In the genomic region with DNA sequence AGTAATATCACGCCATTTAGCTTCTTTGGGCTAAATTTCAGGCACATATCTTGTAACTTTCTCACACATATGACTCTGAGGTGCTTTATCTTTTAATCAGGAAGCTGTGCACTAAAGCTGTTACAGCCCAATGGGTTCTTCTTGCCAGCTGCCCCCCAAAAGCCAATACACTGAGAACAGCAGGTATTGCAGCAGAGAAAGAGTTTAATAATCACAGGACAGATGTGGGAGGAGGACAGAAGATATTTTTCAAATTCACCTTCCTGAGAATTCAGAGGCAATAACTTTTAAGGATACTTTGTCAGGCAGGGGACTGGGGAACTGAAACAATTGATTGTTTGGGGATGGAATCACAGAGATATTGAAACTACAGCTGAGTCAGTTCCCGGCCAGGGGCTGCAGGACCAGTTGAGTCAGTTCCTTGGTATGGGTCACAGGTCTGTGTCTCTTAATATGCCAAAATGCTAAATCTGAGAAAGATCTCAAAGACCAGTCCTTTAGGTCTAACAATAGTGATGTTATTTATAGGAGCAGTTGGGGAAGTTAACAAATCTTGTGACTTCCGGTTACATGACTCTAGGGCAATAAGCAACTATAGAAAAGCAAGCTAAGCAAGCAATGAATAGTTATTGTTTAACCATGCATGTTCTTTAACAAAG, we compare ENCODE assay signal across 12 cellular contexts. TPM values are rescaled to one million over a fixed set of nuclear protein-coding genes. Genes with fewer than 3 reads are reported as not detected.
DNase-seq lines count a peak whose midpoint lies in the region; ATAC-seq and TF ChIP-seq lines count a peak whose summit lies in the region.
"Had no signal": no experiment of that assay in that cellular context is flagged by ENCODE, and none has a peak within 500 bp of the region (broad histone marks: within the 10 kb centered on the region; RNA-seq: fewer than 3 reads in every experiment).

No MANE protein-coding gene starts in this region.

- TF ChIP-seq CTCF in GM12865 (IDR thresholded peaks at IDR 0.05; ENCODE audit: insufficient read depth, low read depth, low read length, missing control alignments): no peak
- no peak for TF ChIP-seq CTCF in right lobe of liver (IDR thresholded peaks at IDR 0.05)
- no peak for TF ChIP-seq CTCF in sigmoid colon (IDR thresholded peaks at IDR 0.05)

- H3K4me1 ChIP-seq in right lobe of liver (no peaks in the 10 kb centered on the region), sigmoid colon (no peaks in the 10 kb centered on the region)
- H3K4me1 ChIP-seq: tibial nerve had no signal

- in situ Hi-C loops in KBM-7 (cut with MboI; ENCODE audit: low pct_unique_long_range_greater_than_20kb, low sequenced_read_pairs): no loop called here

- no peak overlapping the region for H3K27ac ChIP-seq in right lobe of liver
- no peak overlapping the region for H3K27ac ChIP-seq in sigmoid colon
- H3K27ac ChIP-seq: epithelial cell of prostate, tibial nerve had no signal

- no peaks in the 10 kb centered on the region for H3K36me3 ChIP-seq in right lobe of liver
- H3K36me3 ChIP-seq in sigmoid colon: no peaks in the 10 kb centered on the region
- H3K36me3 ChIP-seq: tibial nerve had no signal

- H3K4me3 ChIP-seq in GM12865 (ENCODE audit: low read depth, low read length) (no peak overlapping the region), right lobe of liver (no peak overlapping the region), sigmoid colon (no peak overlapping the region)
- H3K4me3 ChIP-seq: tibial nerve had no signal

- TF ChIP-seq EP300 in sigmoid colon (IDR thresholded peaks at IDR 0.05): no peak

- DNase-seq in GM12865 (ENCODE audit: low read depth): peak; percentile 18
- DNase-seq in KBM-7: peak; percentile 1
- DNase-seq in right lobe of liver: no peak
- DNase-seq in NCI-H510A treated with DMSO at 0.1 percent for 48 hours (lab: John Stamatoyannopoulos, UW): no peak
- no peak for DNase-seq in activated CD4-positive, alpha-beta T cell treated with anti-CD3 and anti-CD28 coated beads for 48 hours
- no peak for DNase-seq in sigmoid colon
- DNase-seq: CD8-positive, alpha-beta T cell; NCI-H446 had no signal

- no peak for TF ChIP-seq POLR2A in right lobe of liver (IDR thresholded peaks at IDR 0.05)
- no peak for TF ChIP-seq POLR2A in sigmoid colon (IDR thresholded peaks at IDR 0.05)

- WGBS in right lobe of liver (ENCODE audit: insufficient coverage, low coverage, low lambda C conversion rate, missing lambda C conversion rate): 53% methylated on average over 2 of the region's 3 CpGs
- WGBS in sigmoid colon, 2 donors: 55 to 75% methylated on average over 3 of the region's 3 CpGs

- H3K9me3 ChIP-seq in right lobe of liver: no peaks in the 10 kb centered on the region
- peaks cover 0 to 5% (median 3%) of the 10 kb centered on the region in 4 donors for H3K9me3 ChIP-seq in sigmoid colon

- ATAC-seq in GM19328 (IDR thresholded peaks at IDR 0.05; ENCODE audit: unreplicated experiment): peak; percentile 41
- ATAC-seq in HG02852 (IDR thresholded peaks at IDR 0.05; ENCODE audit: unreplicated experiment): peak; percentile 77
- no peak for ATAC-seq in right lobe of liver
- ATAC-seq: CD8-positive, alpha-beta T cell had no signal

- intact Hi-C loops in right lobe of liver (cut with DNase I): no loop called here
- intact Hi-C loops in sigmoid colon (cut with DNase I): no loop called here

- H3K27me3 ChIP-seq in right lobe of liver (no peaks in the 10 kb centered on the region), sigmoid colon (no peaks in the 10 kb centered on the region)
- H3K27me3 ChIP-seq: tibial nerve had no signal

RNA-seq across cellular contexts. Expression of a gene that starts 28.1 kb away (rescaled TPM):
- total RNA-seq in right lobe of liver: under 1 TPM; 0.07 to 0.46 (median 0.22) TPM
- 1 to 10 TPM; 1.5 to 6.1 (median 4.2) TPM for total RNA-seq in sigmoid colon
- polyA plus RNA-seq in sigmoid colon: 1 to 10 TPM in 1 of 3 donors, under 1 TPM in 1, not detected in 1; 0.60 to 1.3 TPM

Comparison
In these comparisons a context has a peak if more than half of its experiments do, and no peak if none do; other contexts are left out.
1. DNase-seq: peak in GM12865 (single experiment) and KBM-7 (single experiment); none in right lobe of liver (0 of 3), NCI-H510A treated with DMSO at 0.1 percent for 48 hours (single experiment), activated CD4-positive, alpha-beta T cell treated with anti-CD3 and anti-CD28 coated beads for 48 hours (single experiment) and sigmoid colon (single experiment).
2. ATAC-seq: peak in GM19328 (single experiment) and HG02852 (single experiment); none in right lobe of liver (0 of 4).